ENCODE assay signal across 17 cellular contexts in genomic region chr3:72174890-72175289, GRCh38.
"Had no signal": no experiment of that assay in that cellular context is flagged by ENCODE, and none has a peak within 500 bp of the region (broad histone marks: within the 10 kb centered on the region; RNA-seq: fewer than 3 reads in every experiment).

No MANE protein-coding gene starts in this region.

- H3K36me3 ChIP-seq: heart left ventricle, ovary, stomach, suprapubic skin, transverse colon had no signal

- H3K36me3 Mint-ChIP-seq: naive thymus-derived CD4-positive, alpha-beta T cell had no signal

- ATAC-seq: heart left ventricle; left colon; naive thymus-derived CD4-positive, alpha-beta T cell; right cardiac atrium had no signal

- H3K27ac ChIP-seq: suprapubic skin, transverse colon had no signal

- DNase-seq: effector CD8-positive, alpha-beta T cell; heart left ventricle; hippocampal formation; left colon; left ventricle myocardium superior; mesenchymal stem cell; naive thymus-derived CD4-positive, alpha-beta T cell; ovary; right cardiac atrium; small intestine; stimulated activated CD4-positive, alpha-beta T cell treated with anti-CD3 and anti-CD28 coated beads, Interleukin-12 subunit alpha, Interleukin-12 subunit beta, amount 100 ng/mL, for 4 hours; stimulated activated naive CD4-positive, alpha-beta T cell; stomach; transverse colon had no signal

- H3K4me3 ChIP-seq: coronary artery, heart left ventricle, lung, ovary, stomach, suprapubic skin, transverse colon had no signal

- H3K9me3 ChIP-seq: heart left ventricle, ovary, stomach, suprapubic skin, transverse colon had no signal

- H3K27me3 ChIP-seq: ovary, suprapubic skin, transverse colon had no signal
